Comparison of ENCODE assay signal across 1 cellular context in genomic region chr2:131112477-131113027, GRCh38.
TF ChIP-seq lines count a peak whose summit lies in the region.

No MANE protein-coding gene starts in this region.

TF ChIP-seq in GM23338, 12 proteins besides CTCF, POLR2A, EP300 and RAD21 (continued from another document):
- TF ChIP-seq REST (IDR thresholded peaks at IDR 0.05; ENCODE audit: unreplicated experiment) (no peak), JUNB (IDR thresholded peaks at IDR 0.05; ENCODE audit: unreplicated experiment) (no peak), STAT1 (IDR thresholded peaks at IDR 0.05; ENCODE audit: unreplicated experiment) (no peak), ZNF331 (CRISPR knock-in tag; IDR thresholded peaks at IDR 0.05; ENCODE audit: low read depth) (no peak), ZNF462 (CRISPR knock-in tag; IDR thresholded peaks at IDR 0.05) (no peak), EZH2phosphoT487 (IDR thresholded peaks at IDR 0.05; ENCODE audit: unreplicated experiment) (no peak), CREB1 (CRISPR knock-in tag; IDR thresholded peaks at IDR 0.05; ENCODE audit: low read depth) (no peak)
TF ChIP-seq in GM23338: peak in this region for 0.
